ENCODE assay signal across 11 cellular contexts in genomic region chr3:152330565-152330964, GRCh38.
DNase-seq lines count a peak whose midpoint lies in the region; ATAC-seq, FAIRE-seq and TF ChIP-seq lines count a peak whose summit lies in the region.
"Had no signal": no experiment of that assay in that cellular context is flagged by ENCODE, and none has a peak within 500 bp of the region (broad histone marks: within the 10 kb centered on the region; RNA-seq: fewer than 3 reads in every experiment).

No MANE protein-coding gene starts in this region.

- H3K18ac ChIP-seq in neuronal stem cell (ENCODE audit: low read length) = no peak overlapping the region

- POLR2A ChIA-PET in A549 (lab: Yijun Ruan, JAX) = no interaction called here

- H3K4me3 Mint-ChIP-seq in glutamatergic neuron (ENCODE audit: unreplicated experiment) (no peak overlapping the region), nephron progenitor cell (no peak overlapping the region)
- H3K4me3 Mint-ChIP-seq: H9 had no signal

- H3K27me3 Mint-ChIP-seq in glutamatergic neuron (ENCODE audit: unreplicated experiment) (no peaks in the 10 kb centered on the region), nephron progenitor cell (ENCODE audit: low read depth, poor library complexity) (peaks cover 3% of the 10 kb centered on the region)

- H3K27me3 ChIP-seq in dorsolateral prefrontal cortex = no peaks in the 10 kb centered on the region
- no peaks in the 10 kb centered on the region for H3K27me3 ChIP-seq in neutrophil
- no peaks in the 10 kb centered on the region for H3K27me3 ChIP-seq in neuronal stem cell (ENCODE audit: control insufficient read depth in 3 of 3, insufficient read depth in 3 of 3, low read depth in 1 of 3, low read length in 3 of 3)

- WGBS in A549 (ENCODE audit: missing lambda C conversion rate) = 43% methylated on average over 1 of the region's 1 CpG
- no CpG with 5 or more reads among the region's 1 CpG for WGBS in neuronal stem cell (ENCODE audit: extremely low coverage in 2 of 2, insufficient read length in 2 of 2, insufficient replicate concordance in 1 of 2), 2 donors

- H3K36me3 ChIP-seq in neutrophil (no peaks in the 10 kb centered on the region), neuronal stem cell (replicated peaks in 1 of 2; ENCODE audit: control insufficient read depth in 2 of 2, insufficient read depth in 2 of 2, low read length in 2 of 2) (peaks cover 0 to 6% of the 10 kb centered on the region in 2 donors)

- H3K9me3 ChIP-seq in A549 (no peaks in the 10 kb centered on the region), neutrophil (no peaks in the 10 kb centered on the region), neuronal stem cell (replicated peaks in 1 of 2; ENCODE audit: control insufficient read depth in 2 of 2, insufficient read depth in 1 of 2, low read depth in 1 of 2, low read length in 2 of 2) (peaks cover 0 to 5% of the 10 kb centered on the region in 2 donors)

- H3K4me3 ChIP-seq in A549 (no peak overlapping the region), dorsolateral prefrontal cortex (no peak overlapping the region), neutrophil (ENCODE audit: low read depth in 1 of 2, low read length in 1 of 2) (no peak overlapping the region), neuronal stem cell (ENCODE audit: low read length in 2 of 2) (no peak overlapping the region)

- H2BK15ac ChIP-seq in neuronal stem cell (ENCODE audit: low read length) = no peak overlapping the region

- H3K4me1 Mint-ChIP-seq in glutamatergic neuron (ENCODE audit: low read depth, unreplicated experiment) (peaks cover 4% of the 10 kb centered on the region), nephron progenitor cell (no peaks in the 10 kb centered on the region)

- peak in 1 of 2 experiments; percentile 10; a peak in 3 of 6 replicates for ATAC-seq in A549

- no peak overlapping the region for H4K91ac ChIP-seq in neuronal stem cell (ENCODE audit: low read depth, low read length, poor library complexity)

- H3K27ac Mint-ChIP-seq in glutamatergic neuron (ENCODE audit: unreplicated experiment) (no peak overlapping the region), nephron progenitor cell (no peak overlapping the region)

- H3K9ac ChIP-seq in neuronal stem cell (ENCODE audit: low read depth, low read length, poor library complexity) = no peak overlapping the region

- H3K23ac ChIP-seq in neuronal stem cell (ENCODE audit: low read depth, low read length, poor library complexity) = no peak overlapping the region

- no peak for TF ChIP-seq EP300 in A549 (IDR thresholded peaks at IDR 0.05)

- no peak for DNase-seq in A549 (ENCODE audit: low read depth in 1 of 2, low spot score in 1 of 2)
- DNase-seq in OCI-M1 (lab: John Stamatoyannopoulos, UW) = peak; percentile 68
- no peak for DNase-seq in dorsolateral prefrontal cortex
- DNase-seq in glutamatergic neuron = no peak
- DNase-seq in neuronal stem cell (ENCODE audit: low spot score) = no peak
- no peak for DNase-seq in nephron progenitor cell
- no peak for DNase-seq in NCI-H524 (lab: John Stamatoyannopoulos, UW)
- DNase-seq: activated CD4-positive, alpha-beta T cell treated with anti-CD3 and anti-CD28 coated beads for 1 hour; H9; SHP77 had no signal

- H3K27ac ChIP-seq in A549 = peak overlapping the region; percentile 64 to 76
- peak overlapping the region in 50 of 59 donors; percentile 2 to 86 (median 56) for H3K27ac ChIP-seq in dorsolateral prefrontal cortex
- H3K27ac ChIP-seq in neutrophil = peak overlapping the region; percentile 64
- no peak overlapping the region for H3K27ac ChIP-seq in neuronal stem cell (replicated peaks; ENCODE audit: low read length)

- H2BK120ac ChIP-seq in neuronal stem cell (ENCODE audit: low read depth, low read length) = no peak overlapping the region

- H3K9me3 Mint-ChIP-seq in glutamatergic neuron (ENCODE audit: unreplicated experiment) (peaks cover 2% of the 10 kb centered on the region), nephron progenitor cell (peaks cover 10% of the 10 kb centered on the region)

- H2BK5ac ChIP-seq in neuronal stem cell (ENCODE audit: low read length) = no peak overlapping the region

- no peaks in the 10 kb centered on the region for H3K79me1 ChIP-seq in neuronal stem cell (ENCODE audit: low read depth, low read length)

- intact Hi-C loops in dorsolateral prefrontal cortex (cut with DNase I) = no loop called here

- H3K36me3 Mint-ChIP-seq in glutamatergic neuron (ENCODE audit: unreplicated experiment) (no peaks in the 10 kb centered on the region), nephron progenitor cell (ENCODE audit: low read depth) (peaks cover 12% of the 10 kb centered on the region)

- no peak overlapping the region for H2BK12ac ChIP-seq in neuronal stem cell (ENCODE audit: low read length)

- H3K4me2 ChIP-seq in A549 (peak overlapping the region; percentile 75), neuronal stem cell (ENCODE audit: insufficient read depth, low read length, poor library complexity, severe bottlenecking) (no peak overlapping the region)

- no peak for FAIRE-seq in A549 (lab: Jason Lieb, UNC)

- no peak overlapping the region for H2AFZ ChIP-seq in neuronal stem cell (ENCODE audit: low read length)

- no peak overlapping the region for H3K4ac ChIP-seq in neuronal stem cell (ENCODE audit: low read length)

- peaks cover 69% of the 10 kb centered on the region for H3K4me1 ChIP-seq in A549
- H3K4me1 ChIP-seq in neutrophil (ENCODE audit: control insufficient read depth in 1 of 2, insufficient read depth in 1 of 2, low read depth in 1 of 2, low read length in 1 of 2) = peaks cover 12 to 32% of the 10 kb centered on the region in 2 experiments
- H3K4me1 ChIP-seq in neuronal stem cell (ENCODE audit: control insufficient read depth in 2 of 2, insufficient read depth in 1 of 2, low read depth in 1 of 2, low read length in 2 of 2) = no peaks in the 10 kb centered on the region

- no peak for TF ChIP-seq RAD21 in A549 (conservative IDR thresholded peaks at IDR 0.05 in 1 of 2, IDR thresholded peaks at IDR 0.05 in 1 of 2)

- TF ChIP-seq POLR2A in A549 (IDR thresholded peaks at IDR 0.05; ENCODE audit: low read length) = no peak

- TF ChIP-seq CTCF in A549 (IDR thresholded peaks at IDR 0.05) (no peak), dorsolateral prefrontal cortex (IDR thresholded peaks at IDR 0.05 in 54 of 56, conservative IDR thresholded peaks at IDR 0.05 in 2 of 56; ENCODE audit: low read depth in 1 of 56, partially characterized antibody in 56 of 56) (no peak), neutrophil (IDR thresholded peaks at IDR 0.05) (no peak), glutamatergic neuron (IDR thresholded peaks at IDR 0.05; ENCODE audit: partially characterized antibody, unreplicated experiment) (no peak), nephron progenitor cell (IDR thresholded peaks at IDR 0.05) (no peak)

- H2AK5ac ChIP-seq in neuronal stem cell (ENCODE audit: low read depth, low read length) = no peak overlapping the region

- H4K8ac ChIP-seq in neuronal stem cell (ENCODE audit: low read depth, low read length) = no peak overlapping the region

- no peak overlapping the region for H3K14ac ChIP-seq in neuronal stem cell (ENCODE audit: low read length)

- CTCF ChIA-PET in A549 (lab: Yijun Ruan, JAX) = no interaction called here

TF ChIP-seq in A549, 52 proteins besides CTCF, POLR2A, EP300 and RAD21:
- no peak for TF ChIP-seq HEYL (CRISPR knock-in tag; IDR thresholded peaks at IDR 0.05)
- TF ChIP-seq ESRRA (IDR thresholded peaks at IDR 0.05; ENCODE audit: borderline replicate concordance, low read length) = no peak
- no peak for TF ChIP-seq FOXS1 (CRISPR knock-in tag; IDR thresholded peaks at IDR 0.05)
- TF ChIP-seq HOXB13 (CRISPR knock-in tag; IDR thresholded peaks at IDR 0.05; ENCODE audit: low read depth) = no peak
- TF ChIP-seq REST (IDR thresholded peaks at IDR 0.05) = no peak
- no peak for TF ChIP-seq HOXA7 (CRISPR knock-in tag; IDR thresholded peaks at IDR 0.05)
